In the genomic region with DNA sequence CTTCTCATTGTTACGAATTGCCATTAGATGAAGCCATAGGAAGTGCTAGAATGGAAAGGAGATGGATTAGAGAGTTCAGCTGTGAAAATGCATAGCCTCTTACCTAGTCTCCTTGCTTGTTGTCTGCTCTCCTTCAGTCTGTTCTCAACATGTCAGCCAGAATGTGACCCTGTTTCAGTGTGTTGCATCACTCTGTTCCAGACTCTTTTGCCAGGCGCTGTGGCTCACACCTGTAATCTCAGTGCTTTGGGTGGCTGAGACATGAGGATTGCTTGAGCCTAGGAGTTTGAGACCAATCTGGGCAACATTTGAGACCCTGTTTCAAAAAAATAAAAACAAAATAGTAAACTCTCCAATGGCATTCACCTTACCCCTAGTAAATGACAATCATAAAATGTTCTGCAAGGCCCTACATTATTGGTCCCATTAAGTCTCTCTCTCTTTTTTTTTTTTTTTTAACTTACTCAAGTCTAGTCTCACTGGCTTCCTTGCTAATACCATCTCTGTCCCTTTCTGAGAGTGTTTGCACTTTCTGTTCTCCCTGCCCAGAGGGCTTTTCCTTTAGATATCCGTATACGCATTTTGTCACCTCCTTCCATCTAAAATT, we compare ENCODE assay signal across 20 cellular contexts. TPM values are rescaled to one million over a fixed set of nuclear protein-coding genes. Genes with fewer than 3 reads are reported as not detected.
DNase-seq lines count a peak whose midpoint lies in the region; ATAC-seq and TF ChIP-seq lines count a peak whose summit lies in the region.
"Had no signal": no experiment of that assay in that cellular context is flagged by ENCODE, and none has a peak within 500 bp of the region (broad histone marks: within the 10 kb centered on the region; RNA-seq: fewer than 3 reads in every experiment).

No MANE protein-coding gene starts in this region.

- H3K4me1 Mint-ChIP-seq in activated CD4-positive, alpha-beta T cell treated with anti-CD3 and anti-CD28 coated beads for 36 hours: peaks cover 20% of the 10 kb centered on the region
- H3K4me1 Mint-ChIP-seq in T-cell: peaks cover 19 to 29% (median 26%) of the 10 kb centered on the region in 3 donors

- POLR2A ChIA-PET in activated CD4-positive, alpha-beta T cell treated with anti-CD3 and anti-CD28 coated beads for 36 hours (lab: Charles Lee): no interaction called here
- POLR2A ChIA-PET in T-cell (lab: Charles Lee): no interaction called here

- H3K27ac Mint-ChIP-seq in activated CD4-positive, alpha-beta T cell treated with anti-CD3 and anti-CD28 coated beads for 36 hours: peak overlapping the region; percentile 63
- peak overlapping the region; percentile 45 to 75 for H3K27ac Mint-ChIP-seq in T-cell
- H3K27ac Mint-ChIP-seq: dendritic cell treated with granulocyte-macrophage colony-stimulating factor and Interleukin-4, amounts not matched to agents 40 ng/mL and 50 ng/mL, for 4 days; stimulated activated naive B cell treated with anti-CD40 and anti-IgM and Interleukin-4, amounts not matched to agents 10 μg/mL and 1 μg/mL and 100 μg/mL, for 72 hours had no signal

- ATAC-seq in activated CD4-positive, alpha-beta T cell treated with anti-CD3 and anti-CD28 coated beads for 36 hours: peak; percentile 70
- ATAC-seq in T-cell (replicated peaks in 1 of 4) (no peak), HG03442 (IDR thresholded peaks at IDR 0.05; ENCODE audit: unreplicated experiment) (no peak)
- ATAC-seq: stimulated activated naive B cell treated with anti-CD40 and anti-IgM and Interleukin-4, amounts not matched to agents 10 μg/mL and 1 μg/mL and 100 μg/mL, for 72 hours had no signal

- peaks cover 7% of the 10 kb centered on the region for H3K9me3 Mint-ChIP-seq in activated CD4-positive, alpha-beta T cell treated with anti-CD3 and anti-CD28 coated beads for 36 hours (ENCODE audit: low read depth)
- H3K9me3 Mint-ChIP-seq in T-cell: no peaks in the 10 kb centered on the region
- H3K9me3 Mint-ChIP-seq: dendritic cell treated with granulocyte-macrophage colony-stimulating factor and Interleukin-4, amounts not matched to agents 40 ng/mL and 50 ng/mL, for 4 days had no signal

- no peak for TF ChIP-seq CTCF in fibroblast of the aortic adventitia (IDR thresholded peaks at IDR 0.05; ENCODE audit: insufficient read depth, low read length)
- TF ChIP-seq CTCF in esophagus squamous epithelium (IDR thresholded peaks at IDR 0.05): no peak

- WGBS in esophagus squamous epithelium, 2 donors: 94 to 99% methylated on average over 4 of the region's 4 CpGs

- H3K9me3 ChIP-seq in esophagus squamous epithelium: no peaks in the 10 kb centered on the region
- H3K9me3 ChIP-seq: left ventricle myocardium inferior, transverse colon had no signal

- H3K27me3 ChIP-seq in esophagus squamous epithelium: no peaks in the 10 kb centered on the region
- H3K27me3 ChIP-seq: transverse colon had no signal

- H3K4me3 ChIP-seq in fibroblast of the aortic adventitia (ENCODE audit: low read depth, low read length) (no peak overlapping the region), esophagus squamous epithelium (no peak overlapping the region)
- H3K4me3 ChIP-seq: left ventricle myocardium inferior, transverse colon had no signal

- no peaks in the 10 kb centered on the region for H3K4me1 ChIP-seq in esophagus squamous epithelium
- H3K4me1 ChIP-seq: left ventricle myocardium inferior, transverse colon had no signal

- H3K36me3 Mint-ChIP-seq in activated CD4-positive, alpha-beta T cell treated with anti-CD3 and anti-CD28 coated beads for 36 hours (ENCODE audit: low read depth): peaks cover 36% of the 10 kb centered on the region
- peaks cover 56% of the 10 kb centered on the region for H3K36me3 Mint-ChIP-seq in T-cell

- H3K27me3 Mint-ChIP-seq in activated CD4-positive, alpha-beta T cell treated with anti-CD3 and anti-CD28 coated beads for 36 hours: no peaks in the 10 kb centered on the region
- no peaks in the 10 kb centered on the region for H3K27me3 Mint-ChIP-seq in T-cell
- H3K27me3 Mint-ChIP-seq: dendritic cell treated with granulocyte-macrophage colony-stimulating factor and Interleukin-4, amounts not matched to agents 40 ng/mL and 50 ng/mL, for 4 days; stimulated activated naive B cell treated with anti-CD40 and anti-IgM and Interleukin-4, amounts not matched to agents 10 μg/mL and 1 μg/mL and 100 μg/mL, for 72 hours had no signal

- H3K36me3 ChIP-seq in esophagus squamous epithelium: no peaks in the 10 kb centered on the region
- H3K36me3 ChIP-seq: left ventricle myocardium inferior, transverse colon, WERI-Rb-1 had no signal

- intact Hi-C loops in activated CD4-positive, alpha-beta T cell treated with anti-CD3 and anti-CD28 coated beads for 36 hours (cut with DNase I, micrococcal nuclease): no loop called here
- intact Hi-C loops in esophagus squamous epithelium (cut with DNase I): no loop called here

- peak; percentile 35 for DNase-seq in activated CD4-positive, alpha-beta T cell treated with anti-CD3 and anti-CD28 coated beads for 36 hours
- no peak for DNase-seq in activated CD4-positive, alpha-beta T cell treated with anti-CD3 and anti-CD28 coated beads for 1 hour
- DNase-seq in DMS53 treated with DMSO at 0.1 percent for 48 hours (lab: John Stamatoyannopoulos, UW; ENCODE audit: unreplicated experiment) (peak; percentile 36), T-cell (no peak), fibroblast of the aortic adventitia (ENCODE audit: low read depth) (peak; percentile 31), NK-92 (lab: John Stamatoyannopoulos, UW; ENCODE audit: unreplicated experiment) (no peak), esophagus squamous epithelium (lab: John Stamatoyannopoulos, UW) (no peak)
- DNase-seq: activated gamma-delta T cell treated with Interleukin-2 at 50 U/mL for 16 hours; DMS153; glutamatergic neuron; left ventricle myocardium inferior; NCI-H1694; NCI-H446 treated with DMSO at 0.1 percent for 48 hours; occipital lobe; stimulated activated CD4-positive, alpha-beta T cell treated with anti-CD3 and anti-CD28 coated beads, Interleukin-15, amount 100 ng/mL, for 24 hours; stimulated activated naive B cell treated with anti-CD40 and anti-IgM and Interleukin-4, amounts not matched to agents 10 μg/mL and 1 μg/mL and 100 μg/mL, for 72 hours; transverse colon; WERI-Rb-1 had no signal

- no peak overlapping the region for H3K27ac ChIP-seq in esophagus squamous epithelium
- H3K27ac ChIP-seq: left ventricle myocardium inferior, transverse colon, WERI-Rb-1 had no signal

- CTCF ChIA-PET in activated CD4-positive, alpha-beta T cell treated with anti-CD3 and anti-CD28 coated beads for 36 hours (lab: Charles Lee): interaction anchor here (1.3 kb wide), 1 partner anchor 55 kb away, joined by 6 read pairs; no protein-coding TSS in a partner anchor
- CTCF ChIA-PET in T-cell (lab: Charles Lee): no interaction called here

- no peak for TF ChIP-seq POLR2A in esophagus squamous epithelium (IDR thresholded peaks at IDR 0.05)

- no peak overlapping the region for H3K4me3 Mint-ChIP-seq in activated CD4-positive, alpha-beta T cell treated with anti-CD3 and anti-CD28 coated beads for 36 hours
- H3K4me3 Mint-ChIP-seq in T-cell: no peak overlapping the region
- H3K4me3 Mint-ChIP-seq: dendritic cell treated with granulocyte-macrophage colony-stimulating factor and Interleukin-4, amounts not matched to agents 40 ng/mL and 50 ng/mL, for 4 days; stimulated activated naive B cell treated with anti-CD40 and anti-IgM and Interleukin-4, amounts not matched to agents 10 μg/mL and 1 μg/mL and 100 μg/mL, for 72 hours had no signal

RNA-seq across cellular contexts. Expression of gene CYP2R1, which starts 39.4 kb away (rescaled TPM):
- 10 to 100 TPM; 13.1 to 14.8 TPM for total RNA-seq in activated CD4-positive, alpha-beta T cell treated with anti-CD3 and anti-CD28 coated beads for 36 hours
- total RNA-seq in T-cell (10 to 100 TPM; 17.9 to 23.3 (median 19.1) TPM), fibroblast of the aortic adventitia (ENCODE audit: low replicate concordance) (10.2 and 14.3 TPM in 2 replicates), esophagus squamous epithelium (10 to 100 TPM; 13.0 to 20.4 (median 16.3) TPM)

Comparison
In these comparisons a context has a peak if more than half of its experiments do, and no peak if none do; other contexts are left out.
1. DNase-seq: peak in activated CD4-positive, alpha-beta T cell treated with anti-CD3 and anti-CD28 coated beads for 36 hours (single experiment), DMS53 treated with DMSO at 0.1 percent for 48 hours (single experiment) and fibroblast of the aortic adventitia (single experiment); none in activated CD4-positive, alpha-beta T cell treated with anti-CD3 and anti-CD28 coated beads for 1 hour (single experiment), T-cell (0 of 34), NK-92 (single experiment) and esophagus squamous epithelium (single experiment).